ENCODE assay signal across 3 cellular contexts in genomic region chr7:130248842-130249241, GRCh38. TPM values are rescaled to one million over a fixed set of nuclear protein-coding genes. Genes with fewer than 3 reads are reported as not detected.
"Had no signal": no experiment of that assay in that cellular context is flagged by ENCODE, and none has a peak within 500 bp of the region (broad histone marks: within the 10 kb centered on the region; RNA-seq: fewer than 3 reads in every experiment).

No MANE protein-coding gene starts in this region.

RNA-seq across cellular contexts. Expression of gene CPA2, which starts 17.8 kb away (rescaled TPM):
- total RNA-seq: LHCN-M2, MCF 10A had no signal

RNA-seq across cellular contexts. Expression of gene SSMEM1, which starts 41.2 kb away (rescaled TPM):
- total RNA-seq: M059J, MCF 10A had no signal
